Comparison of ENCODE assay signal across 1 cellular context in the genomic region with DNA sequence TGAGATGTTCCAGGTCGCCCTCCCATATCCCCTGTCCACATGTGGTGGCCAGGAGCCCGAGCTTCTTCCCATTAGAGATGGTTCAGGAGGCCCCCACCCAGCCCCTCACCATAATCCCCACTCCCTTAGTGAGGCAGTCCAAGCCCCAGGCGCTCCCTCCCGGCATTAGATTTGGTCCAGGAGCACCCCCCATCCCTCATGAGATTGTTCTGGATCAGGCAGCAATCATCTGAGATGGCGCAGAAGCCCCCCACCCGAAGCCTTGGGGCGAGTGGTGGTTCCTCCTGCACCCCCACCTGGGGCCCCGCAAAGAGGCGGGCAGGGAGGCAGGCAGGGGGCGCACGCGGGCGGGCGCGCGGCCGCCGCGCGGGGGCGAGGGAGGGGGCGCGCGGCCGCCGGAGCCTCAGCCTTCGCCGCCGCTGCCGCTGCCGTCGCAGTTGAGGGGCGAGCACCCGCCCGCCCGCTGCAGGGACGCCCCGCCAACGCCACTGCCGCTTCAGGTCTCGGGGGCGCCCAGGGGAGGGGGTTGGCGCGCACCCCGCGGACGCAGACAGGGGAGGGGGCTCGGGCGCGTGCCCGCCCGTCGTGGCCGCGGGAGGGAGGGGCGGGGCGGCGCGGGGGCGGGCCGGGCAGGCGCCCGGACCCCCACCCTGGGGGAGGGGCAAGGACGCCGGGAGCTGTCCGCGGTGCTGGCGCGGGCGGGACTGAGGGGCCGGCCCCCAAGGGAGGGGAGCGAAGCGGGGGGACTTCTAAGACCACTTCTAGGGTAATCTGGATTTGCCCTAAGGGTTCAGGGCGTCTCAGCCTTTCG.
A peak's percentile ranks its signal among the peaks of the same experiment; 100 is the strongest.
TF ChIP-seq lines count a peak whose summit lies in the region.

No MANE protein-coding gene starts in this region.

TF ChIP-seq in K562, 482 proteins besides CTCF, POLR2A, EP300 and RAD21 (continued from another document and continues in another):
- TF ChIP-seq, protein P1, sequence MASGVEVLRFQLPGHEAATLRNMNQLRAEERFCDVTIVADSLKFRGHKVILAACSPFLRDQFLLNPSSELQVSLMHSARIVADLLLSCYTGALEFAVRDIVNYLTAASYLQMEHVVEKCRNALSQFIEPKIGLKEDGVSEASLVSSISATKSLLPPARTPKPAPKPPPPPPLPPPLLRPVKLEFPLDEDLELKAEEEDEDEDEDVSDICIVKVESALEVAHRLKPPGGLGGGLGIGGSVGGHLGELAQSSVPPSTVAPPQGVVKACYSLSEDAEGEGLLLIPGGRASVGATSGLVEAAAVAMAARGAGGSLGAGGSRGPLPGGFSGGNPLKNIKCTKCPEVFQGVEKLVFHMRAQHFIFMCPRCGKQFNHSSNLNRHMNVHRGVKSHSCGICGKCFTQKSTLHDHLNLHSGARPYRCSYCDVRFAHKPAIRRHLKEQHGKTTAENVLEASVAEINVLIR (CRISPR knock-in tag; IDR thresholded peaks at IDR 0.05): no peak
- TF ChIP-seq DDX20 (tag; IDR thresholded peaks at IDR 0.05; ENCODE audit: low read depth): no peak
- TF ChIP-seq DPF2 (IDR thresholded peaks at IDR 0.05): no peak
- no peak for TF ChIP-seq ZKSCAN1 (IDR thresholded peaks at IDR 0.05; ENCODE audit: low read depth, low read length)
- TF ChIP-seq JUNB (CRISPR knock-in tag; conservative IDR thresholded peaks at IDR 0.05): no peak
- 0 out of 2 replicates have a peak, but pooled peaks have one; percentile 17 for TF ChIP-seq POLR2G (IDR thresholded peaks at IDR 0.05; ENCODE audit: low read depth, low read length)
- TF ChIP-seq CREM (IDR thresholded peaks at IDR 0.05; ENCODE audit: low read depth): peak; percentile 27; the same call in 1 of the 2 replicates
- no peak for TF ChIP-seq HDAC6 (IDR thresholded peaks at IDR 0.05; ENCODE audit: low read depth, low read length)
- TF ChIP-seq, protein P2, sequence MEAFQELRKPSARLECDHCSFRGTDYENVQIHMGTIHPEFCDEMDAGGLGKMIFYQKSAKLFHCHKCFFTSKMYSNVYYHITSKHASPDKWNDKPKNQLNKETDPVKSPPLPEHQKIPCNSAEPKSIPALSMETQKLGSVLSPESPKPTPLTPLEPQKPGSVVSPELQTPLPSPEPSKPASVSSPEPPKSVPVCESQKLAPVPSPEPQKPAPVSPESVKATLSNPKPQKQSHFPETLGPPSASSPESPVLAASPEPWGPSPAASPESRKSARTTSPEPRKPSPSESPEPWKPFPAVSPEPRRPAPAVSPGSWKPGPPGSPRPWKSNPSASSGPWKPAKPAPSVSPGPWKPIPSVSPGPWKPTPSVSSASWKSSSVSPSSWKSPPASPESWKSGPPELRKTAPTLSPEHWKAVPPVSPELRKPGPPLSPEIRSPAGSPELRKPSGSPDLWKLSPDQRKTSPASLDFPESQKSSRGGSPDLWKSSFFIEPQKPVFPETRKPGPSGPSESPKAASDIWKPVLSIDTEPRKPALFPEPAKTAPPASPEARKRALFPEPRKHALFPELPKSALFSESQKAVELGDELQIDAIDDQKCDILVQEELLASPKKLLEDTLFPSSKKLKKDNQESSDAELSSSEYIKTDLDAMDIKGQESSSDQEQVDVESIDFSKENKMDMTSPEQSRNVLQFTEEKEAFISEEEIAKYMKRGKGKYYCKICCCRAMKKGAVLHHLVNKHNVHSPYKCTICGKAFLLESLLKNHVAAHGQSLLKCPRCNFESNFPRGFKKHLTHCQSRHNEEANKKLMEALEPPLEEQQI (IDR thresholded peaks at IDR 0.05): no peak
- no peak for TF ChIP-seq ATF7 (IDR thresholded peaks at IDR 0.05)
- TF ChIP-seq, protein P3, sequence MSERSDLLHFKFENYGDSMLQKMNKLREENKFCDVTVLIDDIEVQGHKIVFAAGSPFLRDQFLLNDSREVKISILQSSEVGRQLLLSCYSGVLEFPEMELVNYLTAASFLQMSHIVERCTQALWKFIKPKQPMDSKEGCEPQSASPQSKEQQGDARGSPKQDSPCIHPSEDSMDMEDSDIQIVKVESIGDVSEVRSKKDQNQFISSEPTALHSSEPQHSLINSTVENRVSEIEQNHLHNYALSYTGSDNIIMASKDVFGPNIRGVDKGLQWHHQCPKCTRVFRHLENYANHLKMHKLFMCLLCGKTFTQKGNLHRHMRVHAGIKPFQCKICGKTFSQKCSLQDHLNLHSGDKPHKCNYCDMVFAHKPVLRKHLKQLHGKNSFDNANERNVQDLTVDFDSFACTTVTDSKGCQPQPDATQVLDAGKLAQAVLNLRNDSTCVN (CRISPR knock-in tag; IDR thresholded peaks at IDR 0.05): no peak
- TF ChIP-seq ZNF324 (CRISPR knock-in tag; IDR thresholded peaks at IDR 0.05): no peak
- TF ChIP-seq, protein P4, sequence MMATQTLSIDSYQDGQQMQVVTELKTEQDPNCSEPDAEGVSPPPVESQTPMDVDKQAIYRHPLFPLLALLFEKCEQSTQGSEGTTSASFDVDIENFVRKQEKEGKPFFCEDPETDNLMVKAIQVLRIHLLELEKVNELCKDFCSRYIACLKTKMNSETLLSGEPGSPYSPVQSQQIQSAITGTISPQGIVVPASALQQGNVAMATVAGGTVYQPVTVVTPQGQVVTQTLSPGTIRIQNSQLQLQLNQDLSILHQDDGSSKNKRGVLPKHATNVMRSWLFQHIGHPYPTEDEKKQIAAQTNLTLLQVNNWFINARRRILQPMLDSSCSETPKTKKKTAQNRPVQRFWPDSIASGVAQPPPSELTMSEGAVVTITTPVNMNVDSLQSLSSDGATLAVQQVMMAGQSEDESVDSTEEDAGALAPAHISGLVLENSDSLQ (IDR thresholded peaks at IDR 0.05): no peak
- TF ChIP-seq, protein P5, sequence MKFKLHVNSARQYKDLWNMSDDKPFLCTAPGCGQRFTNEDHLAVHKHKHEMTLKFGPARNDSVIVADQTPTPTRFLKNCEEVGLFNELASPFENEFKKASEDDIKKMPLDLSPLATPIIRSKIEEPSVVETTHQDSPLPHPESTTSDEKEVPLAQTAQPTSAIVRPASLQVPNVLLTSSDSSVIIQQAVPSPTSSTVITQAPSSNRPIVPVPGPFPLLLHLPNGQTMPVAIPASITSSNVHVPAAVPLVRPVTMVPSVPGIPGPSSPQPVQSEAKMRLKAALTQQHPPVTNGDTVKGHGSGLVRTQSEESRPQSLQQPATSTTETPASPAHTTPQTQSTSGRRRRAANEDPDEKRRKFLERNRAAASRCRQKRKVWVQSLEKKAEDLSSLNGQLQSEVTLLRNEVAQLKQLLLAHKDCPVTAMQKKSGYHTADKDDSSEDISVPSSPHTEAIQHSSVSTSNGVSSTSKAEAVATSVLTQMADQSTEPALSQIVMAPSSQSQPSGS (CRISPR knock-in tag; IDR thresholded peaks at IDR 0.05): no peak
- TF ChIP-seq RUNX1 (IDR thresholded peaks at IDR 0.05; ENCODE audit: low read depth): no peak
- no peak for TF ChIP-seq ZFPM2 (CRISPR knock-in tag; IDR thresholded peaks at IDR 0.05)
- no peak for TF ChIP-seq RBM17 (IDR thresholded peaks at IDR 0.05; ENCODE audit: borderline replicate concordance, low read depth, low read length)
- TF ChIP-seq RAD51 (IDR thresholded peaks at IDR 0.05; ENCODE audit: borderline replicate concordance, low read depth): no peak
- no peak for TF ChIP-seq JUND (IDR thresholded peaks at IDR 0.05; ENCODE audit: borderline replicate concordance, low read depth, low read length)
- TF ChIP-seq JUND (tag; IDR thresholded peaks at IDR 0.05; ENCODE audit: borderline replicate concordance, low read depth, low read length): no peak
- TF ChIP-seq, protein P6, sequence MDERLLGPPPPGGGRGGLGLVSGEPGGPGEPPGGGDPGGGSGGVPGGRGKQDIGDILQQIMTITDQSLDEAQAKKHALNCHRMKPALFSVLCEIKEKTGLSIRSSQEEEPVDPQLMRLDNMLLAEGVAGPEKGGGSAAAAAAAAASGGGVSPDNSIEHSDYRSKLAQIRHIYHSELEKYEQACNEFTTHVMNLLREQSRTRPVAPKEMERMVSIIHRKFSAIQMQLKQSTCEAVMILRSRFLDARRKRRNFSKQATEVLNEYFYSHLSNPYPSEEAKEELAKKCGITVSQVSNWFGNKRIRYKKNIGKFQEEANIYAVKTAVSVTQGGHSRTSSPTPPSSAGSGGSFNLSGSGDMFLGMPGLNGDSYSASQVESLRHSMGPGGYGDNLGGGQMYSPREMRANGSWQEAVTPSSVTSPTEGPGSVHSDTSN (CRISPR knock-in tag; IDR thresholded peaks at IDR 0.05; ENCODE audit: low read depth): no peak
- TF ChIP-seq, protein P6 (tag; conservative IDR thresholded peaks at IDR 0.05; ENCODE audit: low read depth): no peak
- TF ChIP-seq, protein P7, sequence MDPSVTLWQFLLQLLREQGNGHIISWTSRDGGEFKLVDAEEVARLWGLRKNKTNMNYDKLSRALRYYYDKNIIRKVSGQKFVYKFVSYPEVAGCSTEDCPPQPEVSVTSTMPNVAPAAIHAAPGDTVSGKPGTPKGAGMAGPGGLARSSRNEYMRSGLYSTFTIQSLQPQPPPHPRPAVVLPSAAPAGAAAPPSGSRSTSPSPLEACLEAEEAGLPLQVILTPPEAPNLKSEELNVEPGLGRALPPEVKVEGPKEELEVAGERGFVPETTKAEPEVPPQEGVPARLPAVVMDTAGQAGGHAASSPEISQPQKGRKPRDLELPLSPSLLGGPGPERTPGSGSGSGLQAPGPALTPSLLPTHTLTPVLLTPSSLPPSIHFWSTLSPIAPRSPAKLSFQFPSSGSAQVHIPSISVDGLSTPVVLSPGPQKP (CRISPR knock-in tag; IDR thresholded peaks at IDR 0.05): no peak
- no peak for TF ChIP-seq RBFOX2 (IDR thresholded peaks at IDR 0.05; ENCODE audit: low read depth, low read length)
- no peak for TF ChIP-seq PHTF2 (CRISPR knock-in tag; IDR thresholded peaks at IDR 0.05)
- no peak for TF ChIP-seq RBBP5 (IDR thresholded peaks at IDR 0.05; ENCODE audit: borderline replicate concordance, insufficient read depth, low read length, poor library complexity, severe bottlenecking)
- no peak for TF ChIP-seq ZNF586 (CRISPR knock-in tag; conservative IDR thresholded peaks at IDR 0.05)
- TF ChIP-seq, protein P8, sequence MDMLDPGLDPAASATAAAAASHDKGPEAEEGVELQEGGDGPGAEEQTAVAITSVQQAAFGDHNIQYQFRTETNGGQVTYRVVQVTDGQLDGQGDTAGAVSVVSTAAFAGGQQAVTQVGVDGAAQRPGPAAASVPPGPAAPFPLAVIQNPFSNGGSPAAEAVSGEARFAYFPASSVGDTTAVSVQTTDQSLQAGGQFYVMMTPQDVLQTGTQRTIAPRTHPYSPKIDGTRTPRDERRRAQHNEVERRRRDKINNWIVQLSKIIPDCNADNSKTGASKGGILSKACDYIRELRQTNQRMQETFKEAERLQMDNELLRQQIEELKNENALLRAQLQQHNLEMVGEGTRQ (CRISPR knock-in tag; IDR thresholded peaks at IDR 0.05): peak; percentile 26; the same call in 1 of the 2 replicates
- TF ChIP-seq HNRNPH1 (optimal IDR thresholded peaks at IDR 0.05; ENCODE audit: low read depth, low read length): no peak
- TF ChIP-seq TAF9B (IDR thresholded peaks at IDR 0.05; ENCODE audit: partially characterized antibody): no peak
- no peak for TF ChIP-seq TCFL5 (CRISPR knock-in tag; conservative IDR thresholded peaks at IDR 0.05)
- TF ChIP-seq CEBPB (tag; IDR thresholded peaks at IDR 0.05): no peak
- no peak for TF ChIP-seq NELFE (IDR thresholded peaks at IDR 0.05; ENCODE audit: insufficient read depth, insufficient read length)
- TF ChIP-seq KAT7 (CRISPR knock-in tag; IDR thresholded peaks at IDR 0.05; ENCODE audit: borderline replicate concordance): no peak
- TF ChIP-seq RBM22 (IDR thresholded peaks at IDR 0.05; ENCODE audit: low read depth, low read length, poor library complexity, severe bottlenecking): no peak
- TF ChIP-seq GATAD2B (IDR thresholded peaks at IDR 0.05; ENCODE audit: borderline replicate concordance): no peak; the same call in 1 of the 2 replicates
